12 cellular contexts compared by ENCODE assay signal in genomic region chr2:201924453-201924852, GRCh38.
A peak's percentile ranks its signal among the peaks of the same experiment; 100 is the strongest.
DNase-seq lines count a peak whose midpoint lies in the region; ATAC-seq and TF ChIP-seq lines count a peak whose summit lies in the region.
"Had no signal": no experiment of that assay in that cellular context is flagged by ENCODE, and none has a peak within 500 bp of the region (broad histone marks: within the 10 kb centered on the region; RNA-seq: fewer than 3 reads in every experiment).

No MANE protein-coding gene starts in this region.

- DNase-seq in DMS 273 (lab: John Stamatoyannopoulos, UW; ENCODE audit: unreplicated experiment) = peak; percentile 29
- DNase-seq in DMS 273 treated with DMSO at 0.1 percent for 48 hours (lab: John Stamatoyannopoulos, UW) = no peak
- peak; percentile 80 for DNase-seq in NCI-H69 (lab: John Stamatoyannopoulos, UW)
- peak; percentile 65 for DNase-seq in mesenteric fat pad (ENCODE audit: low spot score)
- DNase-seq in aorta = no peak
- no peak for DNase-seq in brain microvascular endothelial cell
- DNase-seq in GM20000 (ENCODE audit: low spot score) = no peak
- DNase-seq: CD8-positive, alpha-beta T cell; COR-L47; H7 had no signal

- no peaks in the 10 kb centered on the region for H3K9me3 ChIP-seq in aorta (ENCODE audit: control insufficient read depth, low read length)

- H3K27me3 ChIP-seq in aorta (ENCODE audit: control insufficient read depth in 1 of 2, insufficient read depth in 2 of 2, low read length in 1 of 2) = no peaks in the 10 kb centered on the region
- H3K27me3 ChIP-seq in brain microvascular endothelial cell (replicated peaks) = no peaks in the 10 kb centered on the region

- in situ Hi-C loops in brain microvascular endothelial cell (cut with HindIII; ENCODE audit: low pct_ligation_motif_present, low sequenced_read_pairs) = no loop called here

- no peak for TF ChIP-seq CTCF in brain microvascular endothelial cell (IDR thresholded peaks at IDR 0.05; ENCODE audit: low read depth, low read length, missing control alignments)
- TF ChIP-seq CTCF in GM20000 (IDR thresholded peaks at IDR 0.05; ENCODE audit: extremely low read depth, missing control alignments) = no peak

- no peak overlapping the region for H3K4me3 ChIP-seq in aorta (ENCODE audit: low read length in 2 of 2)
- no peak overlapping the region for H3K4me3 ChIP-seq in brain microvascular endothelial cell (ENCODE audit: low read depth, low read length)

- ATAC-seq in aorta (ENCODE audit: low FRiP score) = no peak
- ATAC-seq: CD8-positive, alpha-beta T cell had no signal

- H3K27ac ChIP-seq in aorta (ENCODE audit: low read depth in 1 of 2, low read length in 2 of 2) (no peak overlapping the region), brain microvascular endothelial cell (no peak overlapping the region)
- H3K27ac ChIP-seq: 22Rv1, HL-60 had no signal

- WGBS in aorta, 2 donors = 96 to 97% methylated on average over 5 of the region's 5 CpGs

- H3K36me3 ChIP-seq in aorta (ENCODE audit: control insufficient read depth in 1 of 2, insufficient read depth in 2 of 2, low read length in 1 of 2) = no peaks in the 10 kb centered on the region
- H3K36me3 ChIP-seq in brain microvascular endothelial cell (replicated peaks) = no peaks in the 10 kb centered on the region

- no peaks in the 10 kb centered on the region for H3K4me1 ChIP-seq in aorta (ENCODE audit: control insufficient read depth in 1 of 2, insufficient read depth in 2 of 2, low read length in 2 of 2)

- intact Hi-C loops in aorta (cut with DNase I) = no loop called here

Comparison
In these comparisons a context has a peak if more than half of its experiments do, and no peak if none do; other contexts are left out.
1. DNase-seq: peak in DMS 273 (single experiment), NCI-H69 (single experiment) and mesenteric fat pad (single experiment); none in DMS 273 treated with DMSO at 0.1 percent for 48 hours (single experiment), aorta (0 of 2), brain microvascular endothelial cell (single experiment) and GM20000 (single experiment).